ENCODE assay signal across 8 cellular contexts in the genomic region with DNA sequence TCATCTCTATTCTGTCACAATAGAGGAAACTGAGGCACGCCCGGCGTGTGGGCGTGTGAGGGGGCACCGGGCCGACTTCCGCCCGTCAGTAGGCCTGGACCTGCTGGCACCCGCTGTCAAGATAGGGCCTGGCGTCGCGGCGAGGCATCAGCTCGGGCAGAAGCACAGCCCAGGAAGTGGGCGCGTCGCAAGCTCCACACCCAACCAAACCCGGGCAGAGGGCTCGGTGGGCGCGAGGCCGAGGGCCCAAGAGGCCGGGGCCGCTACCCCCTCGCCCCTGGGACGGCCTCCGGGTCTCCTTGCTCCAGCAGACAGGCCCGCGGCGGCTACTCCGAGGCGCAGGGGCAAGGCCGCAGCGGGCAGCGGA.
DNase-seq lines count a peak whose midpoint lies in the region; ATAC-seq, FAIRE-seq and TF ChIP-seq lines count a peak whose summit lies in the region.

No MANE protein-coding gene starts in this region.

- no peak for TF ChIP-seq POLR2A in GM12891 (IDR thresholded peaks at IDR 0.05; ENCODE audit: low read depth, low read length)

- H3K36me3 ChIP-seq in BE2C (no peaks in the 10 kb centered on the region), HUES6 (ENCODE audit: control insufficient read depth, insufficient read depth, low read length) (no peaks in the 10 kb centered on the region), brain microvascular endothelial cell (replicated peaks) (no peaks in the 10 kb centered on the region), upper lobe of right lung (no peaks in the 10 kb centered on the region)

- H3K4me3 ChIP-seq in BE2C (ENCODE audit: low read depth, low read length): peak overlapping the region; percentile 89
- H3K4me3 ChIP-seq in HUES6 (ENCODE audit: low read depth, low read length): peak overlapping the region; percentile 74
- H3K4me3 ChIP-seq in brain microvascular endothelial cell (ENCODE audit: low read depth, low read length): peak overlapping the region; percentile 74
- H3K4me3 ChIP-seq in upper lobe of right lung: peak overlapping the region; percentile 82

- intact Hi-C loops in upper lobe of right lung (cut with DNase I): no loop called here

- H3K27me3 Mint-ChIP-seq in memory B cell: no peaks in the 10 kb centered on the region

- H3K4me1 ChIP-seq in BE2C (peaks cover 17% of the 10 kb centered on the region), HUES6 (ENCODE audit: control insufficient read depth, insufficient read depth, low read length) (peaks cover 26% of the 10 kb centered on the region), upper lobe of right lung (peaks cover 19% of the 10 kb centered on the region)

- TF ChIP-seq CTCF in BE2C (IDR thresholded peaks at IDR 0.05; ENCODE audit: low read depth, low read length) (no peak), brain microvascular endothelial cell (IDR thresholded peaks at IDR 0.05; ENCODE audit: low read depth, low read length, missing control alignments) (no peak), upper lobe of right lung (IDR thresholded peaks at IDR 0.05) (no peak)

- no peak overlapping the region for H3K27ac ChIP-seq in HUES6 (ENCODE audit: low read depth, low read length)
- H3K27ac ChIP-seq in brain microvascular endothelial cell: peak overlapping the region; percentile 84
- H3K27ac ChIP-seq in upper lobe of right lung: peak overlapping the region; percentile 99

- H3K27me3 ChIP-seq in BE2C (no peaks in the 10 kb centered on the region), HUES6 (ENCODE audit: control insufficient read depth, insufficient read depth, low read length) (peaks cover 64% of the 10 kb centered on the region), brain microvascular endothelial cell (replicated peaks) (no peaks in the 10 kb centered on the region), upper lobe of right lung (peaks cover 6% of the 10 kb centered on the region)

- no peak for FAIRE-seq in GM12891 (lab: Jason Lieb, UNC)

- peak overlapping the region; percentile 97 for H3K27ac Mint-ChIP-seq in memory B cell

- H3K36me3 Mint-ChIP-seq in memory B cell: peaks cover 1% of the 10 kb centered on the region

- H3K4me3 Mint-ChIP-seq in memory B cell: peak overlapping the region; percentile 92

- in situ Hi-C loops in brain microvascular endothelial cell (cut with HindIII; ENCODE audit: low pct_ligation_motif_present, low sequenced_read_pairs): no loop called here

- H3K9ac ChIP-seq in HUES6 (ENCODE audit: low read length): no peak overlapping the region

- ATAC-seq in GM19438 (IDR thresholded peaks at IDR 0.05; ENCODE audit: low read depth, unreplicated experiment) (peak; percentile 31), memory B cell (ENCODE audit: low read depth) (peak; percentile 44), upper lobe of right lung (peak; percentile 61)

- H3K4me1 Mint-ChIP-seq in memory B cell: peaks cover 27% of the 10 kb centered on the region

- H3K9me3 Mint-ChIP-seq in memory B cell: peaks cover 2% of the 10 kb centered on the region

- DNase-seq in BE2C (no peak), brain microvascular endothelial cell (no peak), memory B cell (ENCODE audit: low spot score in 2 of 2) (no peak), upper lobe of right lung (no peak), SKM-1 (lab: John Stamatoyannopoulos, UW; ENCODE audit: unreplicated experiment) (no peak), GM12891 (ENCODE audit: insufficient read length, low spot score) (no peak)

- H3K9me3 ChIP-seq in BE2C (no peaks in the 10 kb centered on the region), HUES6 (ENCODE audit: control insufficient read depth, insufficient read depth, low read depth, low read length) (no peaks in the 10 kb centered on the region), upper lobe of right lung (no peaks in the 10 kb centered on the region)

TF ChIP-seq in GM12891, 5 proteins besides CTCF, POLR2A, EP300 and RAD21:
- TF ChIP-seq SPI1 (IDR thresholded peaks at IDR 0.05; ENCODE audit: low read depth, low read length) (no peak), PAX5 (IDR thresholded peaks at IDR 0.05; ENCODE audit: insufficient read depth, low read length, severe bottlenecking) (no peak), TAF1 (IDR thresholded peaks at IDR 0.05; ENCODE audit: low read depth, low read length) (no peak), POU2F2 (IDR thresholded peaks at IDR 0.05; ENCODE audit: low read depth, low read length) (no peak), POLR2AphosphoS5 (IDR thresholded peaks at IDR 0.05; ENCODE audit: low read depth, low read length) (no peak)
